In genomic region chr2:165467921-165468320, GRCh38 we compare ENCODE assay signal across 1 cellular context.
TF ChIP-seq lines count a peak whose summit lies in the region.

No MANE protein-coding gene starts in this region.

TF ChIP-seq in H1, 55 proteins besides CTCF, POLR2A, EP300 and RAD21 (continued from another document):
- TF ChIP-seq BACH1 (IDR thresholded peaks at IDR 0.05; ENCODE audit: low read length) (peak; percentile 99), PHF8 (conservative IDR thresholded peaks at IDR 0.05; ENCODE audit: low read depth, low read length) (no peak), GTF2F1 (IDR thresholded peaks at IDR 0.05; ENCODE audit: borderline replicate concordance, low read depth, low read length) (no peak), TAF7 (optimal IDR thresholded peaks at IDR 0.05; ENCODE audit: borderline replicate concordance, low read depth, low read length) (no peak), MAFK (IDR thresholded peaks at IDR 0.05; ENCODE audit: low read depth, low read length) (peak; percentile 98)
